1 cellular context compared by ENCODE assay signal in the genomic region with DNA sequence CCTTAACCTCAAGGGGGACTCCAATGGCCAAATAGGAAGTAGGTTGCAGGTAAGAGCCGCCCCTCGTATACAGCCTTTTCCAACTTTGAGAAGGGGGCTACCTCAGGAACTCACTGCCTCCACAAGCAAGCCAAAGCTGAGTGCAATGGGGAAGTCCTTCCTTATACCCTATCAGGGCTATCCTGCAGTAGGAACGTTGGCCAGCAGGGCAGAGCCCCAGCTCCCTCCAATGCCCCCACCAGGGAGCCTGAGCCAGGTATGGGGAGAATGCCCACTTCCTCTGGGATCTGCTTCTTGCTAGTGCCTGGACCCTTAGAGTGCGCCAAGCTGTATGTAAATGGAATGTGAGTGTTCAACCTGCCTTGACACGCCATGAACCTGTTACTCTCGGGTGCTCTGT.
TF ChIP-seq lines count a peak whose summit lies in the region.

No MANE protein-coding gene starts in this region.

TF ChIP-seq in H1, 55 proteins besides CTCF, POLR2A, EP300 and RAD21:
- TF ChIP-seq CBX8 (IDR thresholded peaks at IDR 0.05; ENCODE audit: borderline replicate concordance, low read depth, low read length) (no peak), CBX5 (IDR thresholded peaks at IDR 0.05; ENCODE audit: low read depth, low read length) (no peak), CEBPB (IDR thresholded peaks at IDR 0.05; ENCODE audit: low read depth, low read length) (no peak), USF2 (IDR thresholded peaks at IDR 0.05; ENCODE audit: low read length) (no peak), RNF2 (IDR thresholded peaks at IDR 0.05; ENCODE audit: borderline replicate concordance, low read depth, low read length, missing control alignments, poor library complexity, severe bottlenecking) (no peak), RXRA (IDR thresholded peaks at IDR 0.05; ENCODE audit: insufficient read depth, low read depth, low read length) (no peak), JUN (IDR thresholded peaks at IDR 0.05; ENCODE audit: low read depth, low read length) (no peak), MAFK (IDR thresholded peaks at IDR 0.05; ENCODE audit: low read depth, low read length) (no peak), SIN3A (conservative IDR thresholded peaks at IDR 0.05 in 1 of 2, IDR thresholded peaks at IDR 0.05 in 1 of 2; ENCODE audit: low read depth in 1 of 2, low read length in 2 of 2) (no peak), TAF7 (optimal IDR thresholded peaks at IDR 0.05; ENCODE audit: borderline replicate concordance, low read depth, low read length) (no peak), EGR1 (IDR thresholded peaks at IDR 0.05; ENCODE audit: borderline replicate concordance, low read depth, low read length) (no peak), HDAC6 (IDR thresholded peaks at IDR 0.05; ENCODE audit: low read depth, low read length) (no peak)
- TF ChIP-seq, protein P1, sequence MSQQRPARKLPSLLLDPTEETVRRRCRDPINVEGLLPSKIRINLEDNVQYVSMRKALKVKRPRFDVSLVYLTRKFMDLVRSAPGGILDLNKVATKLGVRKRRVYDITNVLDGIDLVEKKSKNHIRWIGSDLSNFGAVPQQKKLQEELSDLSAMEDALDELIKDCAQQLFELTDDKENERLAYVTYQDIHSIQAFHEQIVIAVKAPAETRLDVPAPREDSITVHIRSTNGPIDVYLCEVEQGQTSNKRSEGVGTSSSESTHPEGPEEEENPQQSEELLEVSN (IDR thresholded peaks at IDR 0.05): no peak
